28 cellular contexts compared by ENCODE assay signal in the genomic region with DNA sequence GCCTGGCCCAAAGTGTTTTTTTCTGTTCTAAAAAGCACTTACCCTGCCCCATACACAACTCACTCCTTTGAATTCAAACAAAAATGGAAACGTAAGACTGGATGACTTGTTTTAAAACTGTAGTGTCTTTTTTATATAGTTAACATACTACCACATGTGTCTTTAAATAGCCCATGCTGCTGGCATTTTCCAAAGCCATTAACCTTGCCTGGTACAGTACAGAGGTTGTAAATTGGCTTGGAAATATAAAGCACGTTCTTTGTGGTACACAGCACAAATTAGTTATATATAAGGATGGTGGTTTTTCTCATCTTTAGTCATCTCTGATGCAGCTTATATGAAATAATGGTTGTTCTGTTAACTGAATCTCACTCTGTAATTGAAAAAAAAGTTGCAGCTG.
A peak's percentile ranks its signal among the peaks of the same experiment; 100 is the strongest.
DNase-seq lines count a peak whose midpoint lies in the region; TF ChIP-seq lines count a peak whose summit lies in the region.
"Had no signal": no experiment of that assay in that cellular context is flagged by ENCODE, and none has a peak within 500 bp of the region (broad histone marks: within the 10 kb centered on the region; RNA-seq: fewer than 3 reads in every experiment).

No MANE protein-coding gene starts in this region.

- TF ChIP-seq CTCF in nephron progenitor cell (IDR thresholded peaks at IDR 0.05): no peak

- peaks cover 16% of the 10 kb centered on the region for H3K4me1 Mint-ChIP-seq in nephron progenitor cell
- H3K4me1 Mint-ChIP-seq: B cell; CD14-positive monocyte; CD4-positive, alpha-beta memory T cell; CD4-positive, CD25-positive, alpha-beta regulatory T cell; CD8-positive, alpha-beta memory T cell had no signal

- no peaks in the 10 kb centered on the region for H3K27me3 Mint-ChIP-seq in nephron progenitor cell (ENCODE audit: low read depth, poor library complexity)
- H3K27me3 Mint-ChIP-seq: B cell; CD4-positive, alpha-beta memory T cell; CD4-positive, alpha-beta T cell; CD4-positive, CD25-positive, alpha-beta regulatory T cell had no signal

- H3K4me3 Mint-ChIP-seq in nephron progenitor cell: no peak overlapping the region
- H3K4me3 Mint-ChIP-seq: B cell; CD14-positive monocyte; CD4-positive, alpha-beta memory T cell; CD4-positive, alpha-beta T cell; CD4-positive, CD25-positive, alpha-beta regulatory T cell; CD8-positive, alpha-beta memory T cell; CD8-positive, alpha-beta T cell had no signal

- peaks cover 6% of the 10 kb centered on the region for H3K9me3 Mint-ChIP-seq in nephron progenitor cell

- no peaks in the 10 kb centered on the region for H3K36me3 Mint-ChIP-seq in nephron progenitor cell (ENCODE audit: low read depth)
- H3K36me3 Mint-ChIP-seq: CD14-positive monocyte; CD4-positive, alpha-beta memory T cell; CD4-positive, CD25-positive, alpha-beta regulatory T cell; CD8-positive, alpha-beta memory T cell; CD8-positive, alpha-beta T cell had no signal

- H3K27ac Mint-ChIP-seq in nephron progenitor cell: no peak overlapping the region
- H3K27ac Mint-ChIP-seq: B cell; CD14-positive monocyte; CD4-positive, alpha-beta memory T cell; CD4-positive, alpha-beta T cell; CD4-positive, CD25-positive, alpha-beta regulatory T cell; CD8-positive, alpha-beta memory T cell; CD8-positive, alpha-beta T cell had no signal

- DNase-seq in COLO829 (ENCODE audit: low spot score) (peak; percentile 68), RPMI7951 (ENCODE audit: low read depth) (peak; percentile 51), foreskin melanocyte (peak; percentile 93), NCI-H1694 (lab: John Stamatoyannopoulos, UW) (no peak), nephron progenitor cell (no peak), DMS53 treated with DMSO at 0.1 percent for 48 hours (lab: John Stamatoyannopoulos, UW; ENCODE audit: unreplicated experiment) (no peak)
- DNase-seq: 8988T; ACHN; AML-193; BE2C; C1 segment of cervical spinal cord; Caco-2; Calu3; CD4-positive, alpha-beta memory T cell; CD4-positive, alpha-beta T cell; CD4-positive, CD25-positive, alpha-beta regulatory T cell; CD8-positive, alpha-beta memory T cell; CD8-positive, alpha-beta T cell; COR-L47; DMS 273 treated with DMSO at 0.1 percent for 48 hours; DMS153; DMS53; DMS79; DMS79 treated with DMSO at 0.1 percent for 48 hours; DND-41; EL had no signal

Comparison
In these comparisons a context has a peak if more than half of its experiments do, and no peak if none do; other contexts are left out.
1. DNase-seq: peak in COLO829 (single experiment), RPMI7951 (single experiment) and foreskin melanocyte (single experiment); none in NCI-H1694 (single experiment), nephron progenitor cell (single experiment) and DMS53 treated with DMSO at 0.1 percent for 48 hours (single experiment).